21 cellular contexts compared by ENCODE assay signal in genomic region chr22:33512961-33513360, GRCh38.
A peak's percentile ranks its signal among the peaks of the same experiment; 100 is the strongest.
DNase-seq lines count a peak whose midpoint lies in the region; ATAC-seq and TF ChIP-seq lines count a peak whose summit lies in the region.
"Had no signal": no experiment of that assay in that cellular context is flagged by ENCODE, and none has a peak within 500 bp of the region (broad histone marks: within the 10 kb centered on the region; RNA-seq: fewer than 3 reads in every experiment).

No MANE protein-coding gene starts in this region.

- H3K4me2 ChIP-seq in neural progenitor cell: no peak overlapping the region

- peak overlapping the region; percentile 38 for H3K27ac ChIP-seq in neural progenitor cell
- H3K27ac ChIP-seq: 22Rv1, SJCRH30 had no signal

- no peaks in the 10 kb centered on the region for H3F3A ChIP-seq in neural progenitor cell (ENCODE audit: low read depth)

- no peaks in the 10 kb centered on the region for H3K27me3 ChIP-seq in neural progenitor cell
- H3K27me3 ChIP-seq: SJCRH30 had no signal

- H3K9me3 ChIP-seq in neural progenitor cell (ENCODE audit: low read depth): no peaks in the 10 kb centered on the region
- H3K9me3 ChIP-seq: SJCRH30 had no signal

- no peaks in the 10 kb centered on the region for H4K20me1 ChIP-seq in neural progenitor cell (ENCODE audit: low read depth)

- peaks cover 15% of the 10 kb centered on the region for H3K4me1 ChIP-seq in neural progenitor cell
- H3K4me1 ChIP-seq: SJCRH30 had no signal

- no peaks in the 10 kb centered on the region for H3K9me3 Mint-ChIP-seq in neural progenitor cell
- H3K9me3 Mint-ChIP-seq: CD8-positive, alpha-beta T cell; IgD-negative memory B cell had no signal

- no peak for TF ChIP-seq CTCF in fibroblast of villous mesenchyme (IDR thresholded peaks at IDR 0.05; ENCODE audit: insufficient read depth, low read depth, low read length)
- no peak for TF ChIP-seq CTCF in neural progenitor cell (IDR thresholded peaks at IDR 0.05)

- no peak overlapping the region for H2AFZ ChIP-seq in neural progenitor cell (replicated peaks)

- no peaks in the 10 kb centered on the region for H3K36me3 ChIP-seq in neural progenitor cell
- H3K36me3 ChIP-seq: SJCRH30 had no signal

- peaks cover 34% of the 10 kb centered on the region for H3K4me1 Mint-ChIP-seq in neural progenitor cell
- H3K4me1 Mint-ChIP-seq: IgD-negative memory B cell had no signal

- H3K27me3 Mint-ChIP-seq in neural progenitor cell (ENCODE audit: insufficient read depth, low read depth): peaks cover 5% of the 10 kb centered on the region
- H3K27me3 Mint-ChIP-seq: IgD-negative memory B cell had no signal

- DNase-seq in A172 (ENCODE audit: low spot score) (peak; percentile 0), astrocyte of the hippocampus (ENCODE audit: low read depth, low spot score) (peak; percentile 71), fibroblast of villous mesenchyme (ENCODE audit: low read depth) (peak; percentile 22), neural progenitor cell (ENCODE audit: low spot score) (peak; percentile 22), COLO668 (lab: John Stamatoyannopoulos, UW; ENCODE audit: unreplicated experiment) (no peak), SIG-M5 (lab: John Stamatoyannopoulos, UW) (no peak), DMS79 treated with DMSO at 0.1 percent for 48 hours (lab: John Stamatoyannopoulos, UW) (no peak)
- DNase-seq: AML-193; C1 segment of cervical spinal cord; Calu3; CD8-positive, alpha-beta T cell; DMS153; NCI-H1105; NCI-H146; NCI-H2029; NCI-H2227 treated with DMSO at 0.1 percent for 48 hours; NCI-H510A; SJCRH30 had no signal

- H3K79me2 ChIP-seq in neural progenitor cell (ENCODE audit: low read depth): no peaks in the 10 kb centered on the region

- no peak overlapping the region for H3K4me3 Mint-ChIP-seq in neural progenitor cell
- H3K4me3 Mint-ChIP-seq: CD8-positive, alpha-beta T cell; IgD-negative memory B cell had no signal

- no peak for ATAC-seq in GM18511 (IDR thresholded peaks at IDR 0.05; ENCODE audit: unreplicated experiment)
- ATAC-seq: CD8-positive, alpha-beta T cell had no signal

- no peaks in the 10 kb centered on the region for H3K36me3 Mint-ChIP-seq in neural progenitor cell
- H3K36me3 Mint-ChIP-seq: CD8-positive, alpha-beta T cell; IgD-negative memory B cell had no signal

- H3K9ac ChIP-seq in neural progenitor cell: no peak overlapping the region

- H3K4me3 ChIP-seq in fibroblast of villous mesenchyme (ENCODE audit: low read depth, low read length): no peak overlapping the region
- H3K4me3 ChIP-seq in neural progenitor cell: no peak overlapping the region
- H3K4me3 ChIP-seq: SJCRH30 had no signal

- peak overlapping the region; percentile 57 for H3K27ac Mint-ChIP-seq in neural progenitor cell
- H3K27ac Mint-ChIP-seq: CD8-positive, alpha-beta T cell had no signal

Comparison
In these comparisons a context has a peak if more than half of its experiments do, and no peak if none do; other contexts are left out.
1. DNase-seq: peak in A172 (single experiment), astrocyte of the hippocampus (single experiment), fibroblast of villous mesenchyme (single experiment) and neural progenitor cell (single experiment); none in COLO668 (single experiment), SIG-M5 (single experiment) and DMS79 treated with DMSO at 0.1 percent for 48 hours (single experiment).